Comparison of ENCODE assay signal across 11 cellular contexts in the genomic region with DNA sequence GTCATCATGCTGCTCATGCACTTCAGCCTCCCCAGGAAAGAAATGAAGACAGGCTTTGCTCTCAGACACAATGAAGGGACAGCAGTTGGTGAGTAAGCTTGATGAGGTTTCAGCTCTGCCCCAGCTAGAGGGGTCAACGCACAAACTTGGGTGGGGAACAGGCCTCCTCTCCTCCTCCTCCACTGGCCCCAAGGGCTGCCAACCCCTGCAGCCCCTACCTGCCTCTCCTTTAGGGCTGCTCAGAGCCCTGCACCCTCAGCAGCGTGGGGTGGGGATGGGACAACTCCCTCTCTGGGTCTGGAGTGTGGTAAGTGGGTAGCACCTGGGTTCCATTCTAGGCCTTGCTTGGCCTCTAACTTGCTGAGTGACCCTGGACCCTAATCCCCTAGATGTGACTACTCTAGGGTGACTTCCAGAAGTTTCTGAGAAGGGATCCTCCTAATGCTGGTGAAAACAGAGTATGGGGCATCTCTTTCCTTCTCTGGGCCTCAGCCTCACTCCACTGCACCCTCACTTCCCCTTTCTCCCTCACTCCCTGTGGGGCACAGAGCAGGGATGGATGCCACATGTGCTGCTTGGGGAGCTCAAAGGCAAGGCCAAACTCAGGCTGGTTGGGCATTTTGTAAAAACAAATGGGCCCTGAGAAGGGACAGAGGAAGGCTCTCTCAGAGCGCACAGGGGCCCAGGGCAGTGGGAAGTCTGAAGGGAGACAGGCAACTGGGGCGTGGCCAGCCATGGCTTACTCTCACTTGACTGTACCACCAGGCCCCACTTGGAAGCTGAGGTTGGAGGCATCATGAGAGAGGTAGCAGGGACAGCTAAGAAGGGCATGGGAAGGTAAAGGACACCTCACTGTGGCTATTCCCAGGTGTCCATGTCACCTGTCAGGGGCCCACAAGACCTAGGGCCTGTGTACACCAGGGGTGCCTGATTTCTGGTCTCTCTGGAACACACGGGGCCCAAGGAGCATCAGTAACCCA.
A peak's percentile ranks its signal among the peaks of the same experiment; 100 is the strongest.
DNase-seq lines count a peak whose midpoint lies in the region; ATAC-seq, FAIRE-seq and TF ChIP-seq lines count a peak whose summit lies in the region.
"Had no signal": no experiment of that assay in that cellular context is flagged by ENCODE, and none has a peak within 500 bp of the region (broad histone marks: within the 10 kb centered on the region; RNA-seq: fewer than 3 reads in every experiment).

No MANE protein-coding gene starts in this region.

- TF ChIP-seq CTCF in AG04450 (IDR thresholded peaks at IDR 0.05; ENCODE audit: low read depth, low read length) (no peak), prostate gland (IDR thresholded peaks at IDR 0.05) (no peak), GM20000 (IDR thresholded peaks at IDR 0.05; ENCODE audit: extremely low read depth, missing control alignments) (no peak)

- H3K27me3 ChIP-seq in AG04450 (ENCODE audit: control insufficient read depth, insufficient read depth, low read length) (no peaks in the 10 kb centered on the region), prostate gland (replicated peaks; ENCODE audit: insufficient read depth) (no peaks in the 10 kb centered on the region)

- H3K9me3 ChIP-seq in AG04450 (ENCODE audit: control insufficient read depth, insufficient read depth, low read length) (no peaks in the 10 kb centered on the region), prostate gland (no peaks in the 10 kb centered on the region)

- 94% methylated on average over 5 of the region's 5 CpGs for WGBS in prostate gland

- no peaks in the 10 kb centered on the region for H3K4me1 ChIP-seq in prostate gland (replicated peaks)

- no peak overlapping the region for H3K4me3 ChIP-seq in AG04450 (ENCODE audit: low read depth, low read length)
- no peak overlapping the region for H3K4me3 ChIP-seq in prostate gland

- ATAC-seq in esophagus mucosa (peak; percentile 17), HG03135 (IDR thresholded peaks at IDR 0.05; ENCODE audit: unreplicated experiment) (no peak)

- no peak for FAIRE-seq in RCC 7860 (lab: Jason Lieb, UNC)

- no peak for TF ChIP-seq POLR2A in prostate gland (IDR thresholded peaks at IDR 0.05)

- H3K27ac ChIP-seq in AG04450 (ENCODE audit: low read depth, low read length) (peak overlapping the region; percentile 93), prostate gland (peak overlapping the region; percentile 62 to 81)

- CTCF ChIA-PET in AG04450 (lab: Charles Lee): interaction anchor here (1.4 to 2.0 kb wide), 2 partner anchors 67 to 69 kb away, joined by 4 to 6 read pairs; no protein-coding TSS in a partner anchor

- DNase-seq in AG04450 (ENCODE audit: low read depth, low spot score) (no peak), MV-4-11 (lab: John Stamatoyannopoulos, UW) (peak; percentile 29), prostate gland (ENCODE audit: low spot score) (no peak), RCC 7860 (ENCODE audit: low spot score) (no peak), GM20000 (ENCODE audit: low spot score) (no peak), C1 segment of cervical spinal cord (lab: John Stamatoyannopoulos, UW) (no peak)
- DNase-seq: activated CD4-positive, alpha-beta T cell treated with anti-CD3 and anti-CD28 coated beads for 1 hour; AML-193; foreskin melanocyte had no signal

- H3K36me3 ChIP-seq in prostate gland: no peaks in the 10 kb centered on the region

- POLR2A ChIA-PET in AG04450 (lab: Yijun Ruan, JAX): no interaction called here

- intact Hi-C loops in prostate gland (cut with DNase I): no loop called here
